ENCODE assay signal across 9 cellular contexts in genomic region chr1:78176448-78176847, GRCh38.
DNase-seq lines count a peak whose midpoint lies in the region; ATAC-seq, FAIRE-seq and TF ChIP-seq lines count a peak whose summit lies in the region.
"Had no signal": no experiment of that assay in that cellular context is flagged by ENCODE, and none has a peak within 500 bp of the region (broad histone marks: within the 10 kb centered on the region; RNA-seq: fewer than 3 reads in every experiment).

No MANE protein-coding gene starts in this region.

- H3K4me3 Mint-ChIP-seq in activated CD4-positive, alpha-beta T cell treated with anti-CD3 and anti-CD28 coated beads, Interleukin-2, amount 10 ng/mL, durations not matched to agents 7 days and 5 days = no peak overlapping the region

- peaks cover 2% of the 10 kb centered on the region for H3K27me3 Mint-ChIP-seq in activated CD4-positive, alpha-beta T cell treated with anti-CD3 and anti-CD28 coated beads, Interleukin-2, amount 10 ng/mL, durations not matched to agents 7 days and 5 days

- TF ChIP-seq CTCF in bronchial epithelial cell (IDR thresholded peaks at IDR 0.05; ENCODE audit: insufficient read depth, low read length, severe bottlenecking) = no peak

- no peaks in the 10 kb centered on the region for H3K27me3 ChIP-seq in bronchial epithelial cell (ENCODE audit: control insufficient read depth, insufficient read depth, low read length)

- no peaks in the 10 kb centered on the region for H3K36me3 ChIP-seq in bronchial epithelial cell (ENCODE audit: control insufficient read depth, insufficient read depth, low read length)

- ATAC-seq in HG02938 (IDR thresholded peaks at IDR 0.05; ENCODE audit: unreplicated experiment) = no peak

- FAIRE-seq in bronchial epithelial cell (lab: Jason Lieb, UNC) = peak; percentile 72

- no peak overlapping the region for H3K27ac Mint-ChIP-seq in activated CD4-positive, alpha-beta T cell treated with anti-CD3 and anti-CD28 coated beads, Interleukin-2, amount 10 ng/mL, durations not matched to agents 7 days and 5 days

- H3K4me1 Mint-ChIP-seq in activated CD4-positive, alpha-beta T cell treated with anti-CD3 and anti-CD28 coated beads, Interleukin-2, amount 10 ng/mL, durations not matched to agents 7 days and 5 days = no peaks in the 10 kb centered on the region

- no peaks in the 10 kb centered on the region for H3K36me3 Mint-ChIP-seq in activated CD4-positive, alpha-beta T cell treated with anti-CD3 and anti-CD28 coated beads, Interleukin-2, amount 10 ng/mL, durations not matched to agents 7 days and 5 days (ENCODE audit: low read depth)

- POLR2A ChIA-PET in activated CD4-positive, alpha-beta T cell treated with anti-CD3 and anti-CD28 coated beads, Interleukin-2, amount 10 ng/mL, durations not matched to agents 7 days and 5 days (lab: Charles Lee) = no interaction called here

- H3K4me3 ChIP-seq in bronchial epithelial cell (ENCODE audit: low read depth, low read length) (no peak overlapping the region), skeletal muscle cell (ENCODE audit: low read depth, low read length) (no peak overlapping the region)
- H3K4me3 ChIP-seq: lung had no signal

- DNase-seq in NCI-H1417 (lab: John Stamatoyannopoulos, UW) (peak; percentile 39 to 84 (median 56)), NCI-H1417 treated with DMSO at 0.1 percent for 48 hours (lab: John Stamatoyannopoulos, UW) (no peak), NCI-H2171 treated with DMSO at 0.1 percent for 48 hours (lab: John Stamatoyannopoulos, UW) (peak; percentile 69), bronchial epithelial cell (ENCODE audit: low read depth) (peak; percentile 86), skeletal muscle cell (ENCODE audit: low read depth) (peak; percentile 93), pons (ENCODE audit: low spot score) (no peak)
- no peak for DNase-seq in activated CD4-positive, alpha-beta T cell treated with anti-CD3 and anti-CD28 coated beads, Interleukin-2, amount 10 ng/mL, durations not matched to agents 7 days and 5 days

- no peaks in the 10 kb centered on the region for H3K9me3 Mint-ChIP-seq in activated CD4-positive, alpha-beta T cell treated with anti-CD3 and anti-CD28 coated beads, Interleukin-2, amount 10 ng/mL, durations not matched to agents 7 days and 5 days

- CTCF ChIA-PET in activated CD4-positive, alpha-beta T cell treated with anti-CD3 and anti-CD28 coated beads, Interleukin-2, amount 10 ng/mL, durations not matched to agents 7 days and 5 days (lab: Charles Lee) = no interaction called here

Comparison
In these comparisons a context has a peak if more than half of its experiments do, and no peak if none do; other contexts are left out.
1. DNase-seq: peak in NCI-H1417 (3 of 3), NCI-H2171 treated with DMSO at 0.1 percent for 48 hours (single experiment), bronchial epithelial cell (single experiment) and skeletal muscle cell (single experiment); none in NCI-H1417 treated with DMSO at 0.1 percent for 48 hours (single experiment), activated CD4-positive, alpha-beta T cell treated with anti-CD3 and anti-CD28 coated beads, Interleukin-2, amount 10 ng/mL, durations not matched to agents 7 days and 5 days (single experiment) and pons (single experiment).